29 cellular contexts compared by ENCODE assay signal in the genomic region with DNA sequence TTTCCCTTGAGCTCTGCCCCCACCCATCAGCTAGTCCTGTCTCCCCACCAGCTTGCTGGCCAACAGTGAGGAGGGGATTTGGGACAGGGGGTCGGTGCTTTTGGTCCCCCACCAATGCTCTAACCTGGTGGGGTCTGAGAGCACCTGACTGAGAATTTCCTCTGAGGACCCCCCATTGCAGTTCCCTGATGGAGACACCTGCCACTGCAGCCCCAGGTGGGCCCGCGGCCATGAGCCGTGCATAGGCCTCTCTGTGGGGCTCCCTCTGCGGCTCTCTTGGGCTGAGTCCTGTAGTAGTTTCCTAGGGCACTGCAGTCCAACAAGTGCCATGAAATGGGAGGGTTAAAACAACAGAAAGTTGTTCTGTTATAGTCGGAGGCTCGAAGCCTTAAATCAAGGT.
"Had no signal": no experiment of that assay in that cellular context is flagged by ENCODE, and none has a peak within 500 bp of the region (broad histone marks: within the 10 kb centered on the region; RNA-seq: fewer than 3 reads in every experiment).

No MANE protein-coding gene starts in this region.

- H3K27ac ChIP-seq: esophagus squamous epithelium, heart right ventricle, left ventricle myocardium inferior, parathyroid adenoma, right lobe of liver, stomach, testis, tibial nerve, upper lobe of left lung, vagina had no signal

- ATAC-seq: effector memory CD8-positive, alpha-beta T cell; left colon; mucosa of descending colon; natural killer cell treated with Interleukin-12 subunit alpha and Interleukin-12 subunit beta and Interleukin-15 and Interleukin-18, amount 100 ng/mL, for 72 hours; right lobe of liver; stimulated activated effector memory CD8-positive, alpha-beta T cell treated with anti-CD3 and anti-CD28 coated beads, Interleukin-12 subunit alpha, Interleukin-12 subunit beta, amount 100 ng/mL, for 72 hours had no signal

- H3K4me1 ChIP-seq: parathyroid adenoma, right lobe of liver, testis had no signal

- H3K36me3 ChIP-seq: vagina had no signal

- DNase-seq: cortex of kidney; effector memory CD8-positive, alpha-beta T cell; erythroblast; esophagus squamous epithelium; foreskin melanocyte; glutamatergic neuron; immature natural killer cell; islet precursor cell; kidney glomerular epithelial cell; mucosa of descending colon; naive B cell; right lobe of liver; stimulated activated CD4-positive, alpha-beta T cell treated with anti-CD3 and anti-CD28 coated beads, Interleukin-12 subunit alpha, Interleukin-12 subunit beta, amount 100 ng/mL, for 4 hours; stimulated activated CD4-positive, alpha-beta T cell treated with anti-CD3 and anti-CD28 coated beads, Interleukin-1b, Interleukin-23, amount 100 ng/mL, for 48 hours; stimulated activated CD4-positive, alpha-beta T cell treated with anti-CD3 and anti-CD28 coated beads, Interleukin-4, amount 100 ng/mL, for 1 hour; stimulated activated naive CD4-positive, alpha-beta T cell treated with Interleukin-2 at 50 U/mL for 16 hours; stomach; upper lobe of left lung had no signal

- H3K27me3 ChIP-seq: esophagus squamous epithelium, heart right ventricle, right lobe of liver, stomach, testis, tibial nerve, upper lobe of left lung, vagina had no signal

- H3K9me3 ChIP-seq: esophagus squamous epithelium, heart right ventricle, left ventricle myocardium inferior, mucosa of descending colon, right lobe of liver, stomach, testis, tibial nerve, upper lobe of left lung, vagina had no signal

- H3K4me3 ChIP-seq: lung, mucosa of descending colon, right lobe of liver, smooth muscle cell, testis, tibial nerve, upper lobe of left lung had no signal
